In the genomic region with DNA sequence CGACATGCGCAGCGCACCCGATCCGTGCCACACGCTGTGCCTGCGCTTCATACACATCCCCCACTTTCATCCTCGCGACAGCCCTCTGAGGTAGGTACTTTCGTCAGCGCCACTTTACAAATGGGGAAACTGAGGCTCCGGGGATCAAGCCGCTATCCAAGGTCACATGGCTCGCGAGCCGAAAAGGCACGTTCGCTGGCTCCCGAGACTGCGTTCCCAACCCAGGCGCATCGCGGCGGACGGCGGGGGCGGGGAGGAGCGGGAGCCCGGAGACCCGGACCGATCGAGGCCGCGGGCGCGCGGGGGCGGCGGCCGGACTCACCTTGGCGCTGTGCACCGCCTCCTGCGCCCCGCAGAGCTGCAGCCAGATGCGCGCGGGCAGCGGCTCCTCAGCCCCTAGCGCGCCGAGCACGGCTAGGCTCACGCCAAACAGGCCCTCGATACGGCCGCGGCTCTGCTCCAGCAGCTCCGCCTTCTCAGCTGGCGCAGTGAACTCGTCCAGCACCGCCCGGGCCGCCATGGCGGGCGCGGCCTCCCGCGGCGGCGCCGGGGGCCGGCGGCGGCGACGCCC, we compare ENCODE assay signal across 1 cellular context.
TF ChIP-seq lines count a peak whose summit lies in the region.

No MANE protein-coding gene starts in this region.

TF ChIP-seq in GM23338, 12 proteins besides CTCF, POLR2A, EP300 and RAD21 (continued from another document):
- TF ChIP-seq ZNF462 (CRISPR knock-in tag; IDR thresholded peaks at IDR 0.05) (no peak), POLR2AphosphoS5 (IDR thresholded peaks at IDR 0.05; ENCODE audit: low read depth) (no peak), EZH2 (IDR thresholded peaks at IDR 0.05; ENCODE audit: low read depth, unreplicated experiment) (no peak), STAT1 (IDR thresholded peaks at IDR 0.05; ENCODE audit: unreplicated experiment) (no peak)
